1 cellular context compared by ENCODE assay signal in the genomic region with DNA sequence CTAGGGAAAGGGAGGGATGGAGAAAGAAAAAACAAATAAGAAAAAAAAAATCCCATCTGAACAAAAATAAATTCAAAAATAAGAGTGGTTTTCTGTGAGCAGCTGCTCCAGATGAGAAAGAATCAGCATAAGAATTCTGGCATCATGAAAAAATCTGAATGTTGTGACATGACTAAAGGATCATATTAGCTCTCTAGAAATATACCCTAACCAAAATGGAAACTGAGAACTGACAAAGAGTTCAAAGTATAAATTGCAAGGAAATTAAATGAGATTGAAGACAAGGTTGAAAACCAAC.
TF ChIP-seq lines count a peak whose summit lies in the region.

No MANE protein-coding gene starts in this region.

TF ChIP-seq in K562, 482 proteins besides CTCF, POLR2A, EP300 and RAD21 (continued from another document):
- no peak for TF ChIP-seq RFX5 (IDR thresholded peaks at IDR 0.05; ENCODE audit: low read depth, low read length)
- TF ChIP-seq, protein P1, sequence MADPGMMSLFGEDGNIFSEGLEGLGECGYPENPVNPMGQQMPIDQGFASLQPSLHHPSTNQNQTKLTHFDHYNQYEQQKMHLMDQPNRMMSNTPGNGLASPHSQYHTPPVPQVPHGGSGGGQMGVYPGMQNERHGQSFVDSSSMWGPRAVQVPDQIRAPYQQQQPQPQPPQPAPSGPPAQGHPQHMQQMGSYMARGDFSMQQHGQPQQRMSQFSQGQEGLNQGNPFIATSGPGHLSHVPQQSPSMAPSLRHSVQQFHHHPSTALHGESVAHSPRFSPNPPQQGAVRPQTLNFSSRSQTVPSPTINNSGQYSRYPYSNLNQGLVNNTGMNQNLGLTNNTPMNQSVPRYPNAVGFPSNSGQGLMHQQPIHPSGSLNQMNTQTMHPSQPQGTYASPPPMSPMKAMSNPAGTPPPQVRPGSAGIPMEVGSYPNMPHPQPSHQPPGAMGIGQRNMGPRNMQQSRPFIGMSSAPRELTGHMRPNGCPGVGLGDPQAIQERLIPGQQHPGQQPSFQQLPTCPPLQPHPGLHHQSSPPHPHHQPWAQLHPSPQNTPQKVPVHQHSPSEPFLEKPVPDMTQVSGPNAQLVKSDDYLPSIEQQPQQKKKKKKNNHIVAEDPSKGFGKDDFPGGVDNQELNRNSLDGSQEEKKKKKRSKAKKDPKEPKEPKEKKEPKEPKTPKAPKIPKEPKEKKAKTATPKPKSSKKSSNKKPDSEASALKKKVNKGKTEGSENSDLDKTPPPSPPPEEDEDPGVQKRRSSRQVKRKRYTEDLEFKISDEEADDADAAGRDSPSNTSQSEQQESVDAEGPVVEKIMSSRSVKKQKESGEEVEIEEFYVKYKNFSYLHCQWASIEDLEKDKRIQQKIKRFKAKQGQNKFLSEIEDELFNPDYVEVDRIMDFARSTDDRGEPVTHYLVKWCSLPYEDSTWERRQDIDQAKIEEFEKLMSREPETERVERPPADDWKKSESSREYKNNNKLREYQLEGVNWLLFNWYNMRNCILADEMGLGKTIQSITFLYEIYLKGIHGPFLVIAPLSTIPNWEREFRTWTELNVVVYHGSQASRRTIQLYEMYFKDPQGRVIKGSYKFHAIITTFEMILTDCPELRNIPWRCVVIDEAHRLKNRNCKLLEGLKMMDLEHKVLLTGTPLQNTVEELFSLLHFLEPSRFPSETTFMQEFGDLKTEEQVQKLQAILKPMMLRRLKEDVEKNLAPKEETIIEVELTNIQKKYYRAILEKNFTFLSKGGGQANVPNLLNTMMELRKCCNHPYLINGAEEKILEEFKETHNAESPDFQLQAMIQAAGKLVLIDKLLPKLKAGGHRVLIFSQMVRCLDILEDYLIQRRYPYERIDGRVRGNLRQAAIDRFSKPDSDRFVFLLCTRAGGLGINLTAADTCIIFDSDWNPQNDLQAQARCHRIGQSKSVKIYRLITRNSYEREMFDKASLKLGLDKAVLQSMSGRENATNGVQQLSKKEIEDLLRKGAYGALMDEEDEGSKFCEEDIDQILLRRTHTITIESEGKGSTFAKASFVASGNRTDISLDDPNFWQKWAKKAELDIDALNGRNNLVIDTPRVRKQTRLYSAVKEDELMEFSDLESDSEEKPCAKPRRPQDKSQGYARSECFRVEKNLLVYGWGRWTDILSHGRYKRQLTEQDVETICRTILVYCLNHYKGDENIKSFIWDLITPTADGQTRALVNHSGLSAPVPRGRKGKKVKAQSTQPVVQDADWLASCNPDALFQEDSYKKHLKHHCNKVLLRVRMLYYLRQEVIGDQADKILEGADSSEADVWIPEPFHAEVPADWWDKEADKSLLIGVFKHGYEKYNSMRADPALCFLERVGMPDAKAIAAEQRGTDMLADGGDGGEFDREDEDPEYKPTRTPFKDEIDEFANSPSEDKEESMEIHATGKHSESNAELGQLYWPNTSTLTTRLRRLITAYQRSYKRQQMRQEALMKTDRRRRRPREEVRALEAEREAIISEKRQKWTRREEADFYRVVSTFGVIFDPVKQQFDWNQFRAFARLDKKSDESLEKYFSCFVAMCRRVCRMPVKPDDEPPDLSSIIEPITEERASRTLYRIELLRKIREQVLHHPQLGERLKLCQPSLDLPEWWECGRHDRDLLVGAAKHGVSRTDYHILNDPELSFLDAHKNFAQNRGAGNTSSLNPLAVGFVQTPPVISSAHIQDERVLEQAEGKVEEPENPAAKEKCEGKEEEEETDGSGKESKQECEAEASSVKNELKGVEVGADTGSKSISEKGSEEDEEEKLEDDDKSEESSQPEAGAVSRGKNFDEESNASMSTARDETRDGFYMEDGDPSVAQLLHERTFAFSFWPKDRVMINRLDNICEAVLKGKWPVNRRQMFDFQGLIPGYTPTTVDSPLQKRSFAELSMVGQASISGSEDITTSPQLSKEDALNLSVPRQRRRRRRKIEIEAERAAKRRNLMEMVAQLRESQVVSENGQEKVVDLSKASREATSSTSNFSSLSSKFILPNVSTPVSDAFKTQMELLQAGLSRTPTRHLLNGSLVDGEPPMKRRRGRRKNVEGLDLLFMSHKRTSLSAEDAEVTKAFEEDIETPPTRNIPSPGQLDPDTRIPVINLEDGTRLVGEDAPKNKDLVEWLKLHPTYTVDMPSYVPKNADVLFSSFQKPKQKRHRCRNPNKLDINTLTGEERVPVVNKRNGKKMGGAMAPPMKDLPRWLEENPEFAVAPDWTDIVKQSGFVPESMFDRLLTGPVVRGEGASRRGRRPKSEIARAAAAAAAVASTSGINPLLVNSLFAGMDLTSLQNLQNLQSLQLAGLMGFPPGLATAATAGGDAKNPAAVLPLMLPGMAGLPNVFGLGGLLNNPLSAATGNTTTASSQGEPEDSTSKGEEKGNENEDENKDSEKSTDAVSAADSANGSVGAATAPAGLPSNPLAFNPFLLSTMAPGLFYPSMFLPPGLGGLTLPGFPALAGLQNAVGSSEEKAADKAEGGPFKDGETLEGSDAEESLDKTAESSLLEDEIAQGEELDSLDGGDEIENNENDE (IDR thresholded peaks at IDR 0.05; ENCODE audit: low read depth, low read length) = no peak
- TF ChIP-seq TCF7 (IDR thresholded peaks at IDR 0.05; ENCODE audit: borderline replicate concordance) = no peak
- TF ChIP-seq NR2C1 (IDR thresholded peaks at IDR 0.05) = no peak
- TF ChIP-seq NR2C1 (tag; IDR thresholded peaks at IDR 0.05) = no peak
- TF ChIP-seq, protein P2, sequence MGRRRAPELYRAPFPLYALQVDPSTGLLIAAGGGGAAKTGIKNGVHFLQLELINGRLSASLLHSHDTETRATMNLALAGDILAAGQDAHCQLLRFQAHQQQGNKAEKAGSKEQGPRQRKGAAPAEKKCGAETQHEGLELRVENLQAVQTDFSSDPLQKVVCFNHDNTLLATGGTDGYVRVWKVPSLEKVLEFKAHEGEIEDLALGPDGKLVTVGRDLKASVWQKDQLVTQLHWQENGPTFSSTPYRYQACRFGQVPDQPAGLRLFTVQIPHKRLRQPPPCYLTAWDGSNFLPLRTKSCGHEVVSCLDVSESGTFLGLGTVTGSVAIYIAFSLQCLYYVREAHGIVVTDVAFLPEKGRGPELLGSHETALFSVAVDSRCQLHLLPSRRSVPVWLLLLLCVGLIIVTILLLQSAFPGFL (CRISPR knock-in tag; IDR thresholded peaks at IDR 0.05) = no peak
- TF ChIP-seq ZNF589 (CRISPR knock-in tag; IDR thresholded peaks at IDR 0.05; ENCODE audit: low read depth) = no peak
- no peak for TF ChIP-seq SAFB2 (IDR thresholded peaks at IDR 0.05; ENCODE audit: borderline replicate concordance, low read depth, low read length, severe bottlenecking)
- no peak for TF ChIP-seq ZKSCAN1 (IDR thresholded peaks at IDR 0.05; ENCODE audit: low read depth, low read length)
- TF ChIP-seq HLTF (IDR thresholded peaks at IDR 0.05) = 0 out of 2 replicates have a peak, but pooled peaks have one; percentile 20
- TF ChIP-seq, protein P3, sequence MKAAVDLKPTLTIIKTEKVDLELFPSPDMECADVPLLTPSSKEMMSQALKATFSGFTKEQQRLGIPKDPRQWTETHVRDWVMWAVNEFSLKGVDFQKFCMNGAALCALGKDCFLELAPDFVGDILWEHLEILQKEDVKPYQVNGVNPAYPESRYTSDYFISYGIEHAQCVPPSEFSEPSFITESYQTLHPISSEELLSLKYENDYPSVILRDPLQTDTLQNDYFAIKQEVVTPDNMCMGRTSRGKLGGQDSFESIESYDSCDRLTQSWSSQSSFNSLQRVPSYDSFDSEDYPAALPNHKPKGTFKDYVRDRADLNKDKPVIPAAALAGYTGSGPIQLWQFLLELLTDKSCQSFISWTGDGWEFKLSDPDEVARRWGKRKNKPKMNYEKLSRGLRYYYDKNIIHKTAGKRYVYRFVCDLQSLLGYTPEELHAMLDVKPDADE (conservative IDR thresholded peaks at IDR 0.05; ENCODE audit: control insufficient read depth, low read depth, low read length) = no peak
- TF ChIP-seq, protein P4, sequence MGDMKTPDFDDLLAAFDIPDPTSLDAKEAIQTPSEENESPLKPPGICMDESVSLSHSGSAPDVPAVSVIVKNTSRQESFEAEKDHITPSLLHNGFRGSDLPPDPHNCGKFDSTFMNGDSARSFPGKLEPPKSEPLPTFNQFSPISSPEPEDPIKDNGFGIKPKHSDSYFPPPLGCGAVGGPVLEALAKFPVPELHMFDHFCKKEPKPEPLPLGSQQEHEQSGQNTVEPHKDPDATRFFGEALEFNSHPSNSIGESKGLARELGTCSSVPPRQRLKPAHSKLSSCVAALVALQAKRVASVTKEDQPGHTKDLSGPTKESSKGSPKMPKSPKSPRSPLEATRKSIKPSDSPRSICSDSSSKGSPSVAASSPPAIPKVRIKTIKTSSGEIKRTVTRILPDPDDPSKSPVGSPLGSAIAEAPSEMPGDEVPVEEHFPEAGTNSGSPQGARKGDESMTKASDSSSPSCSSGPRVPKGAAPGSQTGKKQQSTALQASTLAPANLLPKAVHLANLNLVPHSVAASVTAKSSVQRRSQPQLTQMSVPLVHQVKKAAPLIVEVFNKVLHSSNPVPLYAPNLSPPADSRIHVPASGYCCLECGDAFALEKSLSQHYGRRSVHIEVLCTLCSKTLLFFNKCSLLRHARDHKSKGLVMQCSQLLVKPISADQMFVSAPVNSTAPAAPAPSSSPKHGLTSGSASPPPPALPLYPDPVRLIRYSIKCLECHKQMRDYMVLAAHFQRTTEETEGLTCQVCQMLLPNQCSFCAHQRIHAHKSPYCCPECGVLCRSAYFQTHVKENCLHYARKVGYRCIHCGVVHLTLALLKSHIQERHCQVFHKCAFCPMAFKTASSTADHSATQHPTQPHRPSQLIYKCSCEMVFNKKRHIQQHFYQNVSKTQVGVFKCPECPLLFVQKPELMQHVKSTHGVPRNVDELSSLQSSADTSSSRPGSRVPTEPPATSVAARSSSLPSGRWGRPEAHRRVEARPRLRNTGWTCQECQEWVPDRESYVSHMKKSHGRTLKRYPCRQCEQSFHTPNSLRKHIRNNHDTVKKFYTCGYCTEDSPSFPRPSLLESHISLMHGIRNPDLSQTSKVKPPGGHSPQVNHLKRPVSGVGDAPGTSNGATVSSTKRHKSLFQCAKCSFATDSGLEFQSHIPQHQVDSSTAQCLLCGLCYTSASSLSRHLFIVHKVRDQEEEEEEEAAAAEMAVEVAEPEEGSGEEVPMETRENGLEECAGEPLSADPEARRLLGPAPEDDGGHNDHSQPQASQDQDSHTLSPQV (IDR thresholded peaks at IDR 0.05) = no peak
- no peak for TF ChIP-seq XRCC3 (IDR thresholded peaks at IDR 0.05)
- no peak for TF ChIP-seq PRPF4 (IDR thresholded peaks at IDR 0.05; ENCODE audit: insufficient read depth, low read depth, low read length, poor library complexity, severe bottlenecking)
- TF ChIP-seq, protein P5, sequence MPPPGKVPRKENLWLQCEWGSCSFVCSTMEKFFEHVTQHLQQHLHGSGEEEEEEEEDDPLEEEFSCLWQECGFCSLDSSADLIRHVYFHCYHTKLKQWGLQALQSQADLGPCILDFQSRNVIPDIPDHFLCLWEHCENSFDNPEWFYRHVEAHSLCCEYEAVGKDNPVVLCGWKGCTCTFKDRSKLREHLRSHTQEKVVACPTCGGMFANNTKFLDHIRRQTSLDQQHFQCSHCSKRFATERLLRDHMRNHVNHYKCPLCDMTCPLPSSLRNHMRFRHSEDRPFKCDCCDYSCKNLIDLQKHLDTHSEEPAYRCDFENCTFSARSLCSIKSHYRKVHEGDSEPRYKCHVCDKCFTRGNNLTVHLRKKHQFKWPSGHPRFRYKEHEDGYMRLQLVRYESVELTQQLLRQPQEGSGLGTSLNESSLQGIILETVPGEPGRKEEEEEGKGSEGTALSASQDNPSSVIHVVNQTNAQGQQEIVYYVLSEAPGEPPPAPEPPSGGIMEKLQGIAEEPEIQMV (tag; conservative IDR thresholded peaks at IDR 0.05; ENCODE audit: low read depth) = no peak
- TF ChIP-seq, protein P6, sequence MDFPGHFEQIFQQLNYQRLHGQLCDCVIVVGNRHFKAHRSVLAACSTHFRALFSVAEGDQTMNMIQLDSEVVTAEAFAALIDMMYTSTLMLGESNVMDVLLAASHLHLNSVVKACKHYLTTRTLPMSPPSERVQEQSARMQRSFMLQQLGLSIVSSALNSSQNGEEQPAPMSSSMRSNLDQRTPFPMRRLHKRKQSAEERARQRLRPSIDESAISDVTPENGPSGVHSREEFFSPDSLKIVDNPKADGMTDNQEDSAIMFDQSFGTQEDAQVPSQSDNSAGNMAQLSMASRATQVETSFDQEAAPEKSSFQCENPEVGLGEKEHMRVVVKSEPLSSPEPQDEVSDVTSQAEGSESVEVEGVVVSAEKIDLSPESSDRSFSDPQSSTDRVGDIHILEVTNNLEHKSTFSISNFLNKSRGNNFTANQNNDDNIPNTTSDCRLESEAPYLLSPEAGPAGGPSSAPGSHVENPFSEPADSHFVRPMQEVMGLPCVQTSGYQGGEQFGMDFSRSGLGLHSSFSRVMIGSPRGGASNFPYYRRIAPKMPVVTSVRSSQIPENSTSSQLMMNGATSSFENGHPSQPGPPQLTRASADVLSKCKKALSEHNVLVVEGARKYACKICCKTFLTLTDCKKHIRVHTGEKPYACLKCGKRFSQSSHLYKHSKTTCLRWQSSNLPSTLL (IDR thresholded peaks at IDR 0.05) = no peak
- TF ChIP-seq ELF4 (CRISPR knock-in tag; IDR thresholded peaks at IDR 0.05) = 0 out of 2 replicates have a peak, but pooled peaks have one; percentile 25
- no peak for TF ChIP-seq ZNF184 (CRISPR knock-in tag; IDR thresholded peaks at IDR 0.05)
- TF ChIP-seq, protein P7, sequence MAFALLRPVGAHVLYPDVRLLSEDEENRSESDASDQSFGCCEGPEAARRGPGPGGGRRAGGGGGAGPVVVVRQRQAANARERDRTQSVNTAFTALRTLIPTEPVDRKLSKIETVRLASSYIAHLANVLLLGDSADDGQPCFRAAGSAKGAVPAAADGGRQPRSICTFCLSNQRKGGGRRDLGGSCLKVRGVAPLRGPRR (CRISPR knock-in tag; IDR thresholded peaks at IDR 0.05) = no peak
- no peak for TF ChIP-seq NCOA4 (IDR thresholded peaks at IDR 0.05; ENCODE audit: partially characterized antibody)
